13 cellular contexts compared by ENCODE assay signal in the genomic region with DNA sequence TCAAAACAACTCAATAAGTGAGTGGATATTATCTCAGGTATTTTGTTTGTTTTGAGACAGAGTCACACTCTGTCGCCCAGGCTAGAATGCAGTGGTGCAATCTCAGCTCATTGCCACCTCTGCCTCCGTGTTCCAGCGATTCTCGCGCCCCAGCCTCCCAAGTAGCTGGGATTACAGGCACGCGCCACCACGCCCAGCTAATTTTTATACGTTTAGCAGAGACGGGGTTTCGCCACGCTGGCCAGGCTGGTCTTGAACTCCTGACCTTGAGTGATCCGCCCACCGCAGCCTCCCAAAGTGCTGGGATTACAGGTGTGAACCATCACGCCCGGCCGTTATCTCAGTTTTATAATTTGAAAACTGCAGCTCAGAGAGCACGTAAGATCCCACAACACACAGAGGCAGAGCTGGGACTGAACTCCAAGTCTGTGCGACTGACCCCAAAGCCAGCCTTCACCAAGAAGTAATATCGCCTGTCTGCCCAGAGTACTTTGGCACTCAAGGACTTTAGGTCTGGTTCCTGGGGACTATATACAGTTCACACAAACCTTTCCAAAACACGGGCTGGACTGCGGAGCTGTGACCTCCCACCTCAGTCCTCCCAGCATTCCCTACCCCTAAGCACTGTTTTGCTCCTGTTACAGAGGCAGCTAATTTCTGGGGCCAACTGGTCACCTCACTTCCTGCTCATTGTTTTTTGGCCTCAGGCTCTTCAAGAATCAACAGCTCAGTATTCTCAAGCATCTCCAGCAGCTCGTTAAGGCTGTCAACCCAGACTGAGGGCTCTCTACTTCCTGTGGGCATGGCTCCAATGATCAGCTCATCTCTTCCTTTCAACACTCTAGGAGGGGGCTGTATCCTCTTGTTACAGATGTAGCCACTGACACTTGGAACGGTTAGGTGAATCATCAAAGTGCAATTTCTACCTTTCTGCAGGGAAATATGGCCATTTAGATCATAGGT. TPM values are rescaled to one million over a fixed set of nuclear protein-coding genes. Genes with fewer than 3 reads are reported as not detected.
DNase-seq lines count a peak whose midpoint lies in the region; ATAC-seq and TF ChIP-seq lines count a peak whose summit lies in the region.
"Had no signal": no experiment of that assay in that cellular context is flagged by ENCODE, and none has a peak within 500 bp of the region (broad histone marks: within the 10 kb centered on the region; RNA-seq: fewer than 3 reads in every experiment).

No MANE protein-coding gene starts in this region.

- no peaks in the 10 kb centered on the region for H3K27me3 ChIP-seq in HL-60 (ENCODE audit: insufficient read depth, poor library complexity, severe bottlenecking)
- H3K27me3 ChIP-seq: pancreas had no signal

- no peak overlapping the region for H3K4me3 ChIP-seq in HL-60 (replicated peaks; ENCODE audit: insufficient read depth, low read length)
- H3K4me3 ChIP-seq: esophagus muscularis mucosa, pancreas, thoracic aorta had no signal

- POLR2A ChIA-PET in T-cell (lab: Charles Lee), result no interaction called here

- no peaks in the 10 kb centered on the region for H3K27me3 Mint-ChIP-seq in T-cell

- H3K4me3 Mint-ChIP-seq in T-cell, result no peak overlapping the region

- CTCF ChIA-PET in T-cell (lab: Charles Lee), result no interaction called here

- no peak for TF ChIP-seq CTCF in HL-60 (IDR thresholded peaks at IDR 0.05; ENCODE audit: insufficient read depth, low read length)
- TF ChIP-seq CTCF in GM13977 (IDR thresholded peaks at IDR 0.05; ENCODE audit: extremely low read depth, insufficient read depth, missing control alignments), result no peak

- ATAC-seq in T-cell (replicated peaks in 1 of 4), result no peak
- no peak for ATAC-seq in GM21723 (IDR thresholded peaks at IDR 0.05; ENCODE audit: unreplicated experiment)
- ATAC-seq: pancreas had no signal

- H3K36me3 Mint-ChIP-seq in T-cell, result no peaks in the 10 kb centered on the region

- peaks cover 6 to 8% (median 7%) of the 10 kb centered on the region in 3 donors for H3K4me1 Mint-ChIP-seq in T-cell

- H3K27ac ChIP-seq in HL-60 (replicated peaks), result peak overlapping the region; percentile 31; the same call in 1 of the 2 replicates
- H3K27ac ChIP-seq: esophagus muscularis mucosa, pancreas, thoracic aorta had no signal

- peak overlapping the region; percentile 1 to 68 for H3K27ac Mint-ChIP-seq in T-cell

- DNase-seq in COR-L47 (lab: John Stamatoyannopoulos, UW), result peak; percentile 11
- no peak for DNase-seq in HL-60 (ENCODE audit: low read depth in 1 of 2, low spot score in 1 of 2)
- no peak for DNase-seq in T-cell
- peak; percentile 7 for DNase-seq in iris pigment epithelial cell (ENCODE audit: low read depth)
- no peak for DNase-seq in GM19238 (ENCODE audit: insufficient read length, low spot score)
- no peak for DNase-seq in GM13977 (ENCODE audit: low spot score)
- no peak for DNase-seq in HUDEP-2 (lab: John Stamatoyannopoulos, UW; ENCODE audit: unreplicated experiment in 76 of 76)
- DNase-seq: NCI-H1092 treated with DMSO at 0.1 percent for 48 hours; stimulated activated CD4-positive, alpha-beta T cell treated with anti-CD3 and anti-CD28 coated beads, Interleukin-4, amount 100 ng/mL, for 4 hours had no signal

- in situ Hi-C loops in GM13977 (cut with MboI; ENCODE audit: low pct_unique_long_range_greater_than_20kb, low sequenced_read_pairs, unreplicated experiment), result no loop called here

- no peaks in the 10 kb centered on the region for H3K9me3 Mint-ChIP-seq in T-cell

RNA-seq across cellular contexts. Expression of a gene that starts 22.5 kb away (rescaled TPM):
- total RNA-seq in T-cell, result 1 to 10 TPM; 2.8 to 6.4 (median 4.9) TPM

Comparison
In these comparisons a context has a peak if more than half of its experiments do, and no peak if none do; other contexts are left out.
1. DNase-seq: peak in COR-L47 (single experiment) and iris pigment epithelial cell (single experiment); none in HL-60 (0 of 2), T-cell (0 of 34), GM19238 (single experiment), GM13977 (single experiment) and HUDEP-2 (0 of 76).